In the genomic region with DNA sequence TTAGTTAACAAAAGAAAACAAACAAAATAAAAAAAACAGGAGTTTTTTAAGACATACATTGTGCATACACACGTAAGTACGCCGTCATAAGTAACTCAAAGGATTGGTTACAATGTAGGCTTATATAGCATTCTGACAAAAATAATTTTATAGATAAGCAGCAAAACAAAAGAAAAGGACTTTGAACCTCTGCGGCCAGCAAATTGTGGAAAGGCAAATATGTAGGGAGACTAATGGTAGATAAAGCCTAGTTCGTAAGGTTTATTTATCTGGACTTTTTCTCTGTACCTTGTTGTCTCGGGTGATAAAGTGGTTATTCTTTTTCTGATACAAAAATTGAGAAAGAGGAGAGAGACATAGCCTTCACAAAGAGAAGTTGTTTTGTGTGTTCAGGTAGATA, we compare ENCODE assay signal across 18 cellular contexts.
"Had no signal": no experiment of that assay in that cellular context is flagged by ENCODE, and none has a peak within 500 bp of the region (broad histone marks: within the 10 kb centered on the region; RNA-seq: fewer than 3 reads in every experiment).

No MANE protein-coding gene starts in this region.

- ATAC-seq: mucosa of descending colon; naive thymus-derived CD8-positive, alpha-beta T cell; sciatic nerve; stimulated activated effector memory CD8-positive, alpha-beta T cell treated with anti-CD3 and anti-CD28 coated beads, Interleukin-12 subunit alpha, Interleukin-12 subunit beta, amount 100 ng/mL, for 72 hours had no signal

- H3K27me3 ChIP-seq: right atrium auricular region, spleen, tibial nerve, uterus had no signal

- H3K36me3 ChIP-seq: left ventricle myocardium inferior, right atrium auricular region, spleen, tibial nerve, uterus had no signal

- H2AFZ ChIP-seq: parathyroid adenoma had no signal

- H3K9ac ChIP-seq: parathyroid adenoma had no signal

- H3K4me1 ChIP-seq: left ventricle myocardium inferior, parathyroid adenoma, right atrium auricular region, spleen, uterus had no signal

- H3K79me2 ChIP-seq: parathyroid adenoma had no signal

- H3K27ac ChIP-seq: left ventricle myocardium inferior, parathyroid adenoma, right atrium auricular region, skin epidermis, spleen, tibial nerve, uterus had no signal

- DNase-seq: islet precursor cell; left ventricle myocardium inferior; midbrain; mucosa of descending colon; naive thymus-derived CD8-positive, alpha-beta T cell; nucleus accumbens; spleen; stimulated activated CD4-positive, alpha-beta T cell treated with anti-CD3 and anti-CD28 coated beads, Interleukin-4, amount 100 ng/mL, for 24 hours; stimulated activated naive CD4-positive, alpha-beta T cell; substantia nigra; uterus had no signal

- H3K4me3 ChIP-seq: left ventricle myocardium inferior, lung, mucosa of descending colon, right atrium auricular region, skin epidermis, spleen, tibial nerve, uterus had no signal

- H3K9me3 ChIP-seq: left ventricle myocardium inferior, right atrium auricular region, spleen, tibial nerve, uterus had no signal
